Comparison of ENCODE assay signal across 9 cellular contexts in genomic region chr2:219688560-219689445, GRCh38.
DNase-seq lines count a peak whose midpoint lies in the region; ATAC-seq and TF ChIP-seq lines count a peak whose summit lies in the region.
"Had no signal": no experiment of that assay in that cellular context is flagged by ENCODE, and none has a peak within 500 bp of the region (broad histone marks: within the 10 kb centered on the region; RNA-seq: fewer than 3 reads in every experiment).

No MANE protein-coding gene starts in this region.

- ATAC-seq in upper lobe of right lung (peak; percentile 62), HG03280 (IDR thresholded peaks at IDR 0.05; ENCODE audit: unreplicated experiment) (no peak)

- DNase-seq in HS-27A (ENCODE audit: low read depth) (peak; percentile 91), ascending aorta (ENCODE audit: low spot score in 2 of 2) (peak in 1 of 2 donors; percentile 86), left ventricle myocardium inferior (no peak), upper lobe of right lung (no peak), NCI-H2081 treated with DMSO at 0.1 percent for 48 hours (lab: John Stamatoyannopoulos, UW) (no peak)
- DNase-seq in stimulated activated CD8-positive, alpha-beta memory T cell treated with anti-CD3 and anti-CD28 coated beads, Interleukin-4, amount 100 ng/mL, for 48 hours = no peak
- DNase-seq: KG1 had no signal

- H3K27me3 ChIP-seq in ascending aorta (no peaks in the 10 kb centered on the region), left ventricle myocardium inferior (ENCODE audit: low read depth) (peaks cover 16% of the 10 kb centered on the region), upper lobe of right lung (peaks cover 4% of the 10 kb centered on the region)

- no peaks in the 10 kb centered on the region for H3K36me3 ChIP-seq in ascending aorta
- H3K36me3 ChIP-seq in left ventricle myocardium inferior = no peaks in the 10 kb centered on the region
- no peaks in the 10 kb centered on the region for H3K36me3 ChIP-seq in upper lobe of right lung

- H3K4me1 ChIP-seq in ascending aorta (peaks cover 6 to 30% of the 10 kb centered on the region in 2 donors), left ventricle myocardium inferior (peaks cover 12% of the 10 kb centered on the region), upper lobe of right lung (no peaks in the 10 kb centered on the region)

- peak overlapping the region; percentile 87 to 88 for H3K27ac ChIP-seq in ascending aorta
- peak overlapping the region; percentile 82 for H3K27ac ChIP-seq in left ventricle myocardium inferior (replicated peaks)
- H3K27ac ChIP-seq in upper lobe of right lung = no peak overlapping the region

- H3K9me3 ChIP-seq in ascending aorta (no peaks in the 10 kb centered on the region), left ventricle myocardium inferior (replicated peaks) (no peaks in the 10 kb centered on the region), upper lobe of right lung (no peaks in the 10 kb centered on the region)

- intact Hi-C loops in ascending aorta (cut with DNase I) (loop anchor here (1.0 to 10.0 kb wide), 6 partner anchors 47 to 474 kb away; partner anchors contain the start of genes ABCB6 and CHPF), left ventricle myocardium inferior (cut with micrococcal nuclease) (no loop called here), upper lobe of right lung (cut with DNase I) (no loop called here)

- TF ChIP-seq CTCF in ascending aorta (IDR thresholded peaks at IDR 0.05) = no peak
- no peak for TF ChIP-seq CTCF in left ventricle myocardium inferior (IDR thresholded peaks at IDR 0.05; ENCODE audit: borderline replicate concordance)
- no peak for TF ChIP-seq CTCF in upper lobe of right lung (IDR thresholded peaks at IDR 0.05)

- H3K4me3 ChIP-seq in ascending aorta (peak overlapping the region in 1 of 2 donors; percentile 52), left ventricle myocardium inferior (peak overlapping the region; percentile 19), upper lobe of right lung (no peak overlapping the region)
- H3K4me3 ChIP-seq: GM12878 had no signal
